In genomic region chr12:111841750-111842555, GRCh38 we compare ENCODE assay signal across 1 cellular context.
TF ChIP-seq lines count a peak whose summit lies in the region.

Gene MAPKAPK5, plus strand, starts transcription at chr12:111842228. Its CDS starts 506 bp downstream, at chr12:111842734.

TF ChIP-seq in K562, 482 proteins besides CTCF, POLR2A, EP300 and RAD21 (continued from another document and continues in another):
- TF ChIP-seq HDGF (IDR thresholded peaks at IDR 0.05), result no peak
- peak; percentile 91 for TF ChIP-seq RBFOX2 (IDR thresholded peaks at IDR 0.05; ENCODE audit: low read depth, low read length)
- no peak for TF ChIP-seq NFATC3 (IDR thresholded peaks at IDR 0.05)
- peak; percentile 99 for TF ChIP-seq ZBTB12 (CRISPR knock-in tag; IDR thresholded peaks at IDR 0.05)
- TF ChIP-seq HDAC6 (IDR thresholded peaks at IDR 0.05; ENCODE audit: low read depth, low read length), result peak; percentile 96; the same call in 1 of the 2 replicates
- no peak for TF ChIP-seq ZZZ3 (IDR thresholded peaks at IDR 0.05)
- TF ChIP-seq HINFP (tag; conservative IDR thresholded peaks at IDR 0.05; ENCODE audit: low read depth), result no peak
- no peak for TF ChIP-seq NR0B1 (IDR thresholded peaks at IDR 0.05; ENCODE audit: partially characterized antibody)
- TF ChIP-seq ZKSCAN8 (CRISPR knock-in tag; IDR thresholded peaks at IDR 0.05), result no peak
- no peak for TF ChIP-seq MEF2D (tag; conservative IDR thresholded peaks at IDR 0.05; ENCODE audit: low read depth)
- no peak for TF ChIP-seq KLF16 (IDR thresholded peaks at IDR 0.05)
- peak; percentile 23; the same call in 1 of the 2 replicates for TF ChIP-seq CBFA2T3 (IDR thresholded peaks at IDR 0.05)
- TF ChIP-seq HMGXB4 (CRISPR knock-in tag; IDR thresholded peaks at IDR 0.05), result peak; percentile 93; the same call in 1 of the 2 replicates
- TF ChIP-seq NRF1 (conservative IDR thresholded peaks at IDR 0.05 in 1 of 2, IDR thresholded peaks at IDR 0.05 in 1 of 2), result peak; percentile 94 to 95
- no peak for TF ChIP-seq SLC30A9 (CRISPR knock-in tag; IDR thresholded peaks at IDR 0.05)
- no peak for TF ChIP-seq HNRNPUL1 (IDR thresholded peaks at IDR 0.05; ENCODE audit: low read length)
- no peak for TF ChIP-seq PCBP2 (IDR thresholded peaks at IDR 0.05; ENCODE audit: low read depth, low read length, poor library complexity, severe bottlenecking)
- no peak for TF ChIP-seq CBFA2T2 (conservative IDR thresholded peaks at IDR 0.05)
- no peak for TF ChIP-seq ZNF395 (CRISPR knock-in tag; IDR thresholded peaks at IDR 0.05)
- no peak for TF ChIP-seq MAFG (tag; conservative IDR thresholded peaks at IDR 0.05)
- no peak for TF ChIP-seq ZFP36 (IDR thresholded peaks at IDR 0.05; ENCODE audit: low read depth, low read length, partially characterized antibody)
- TF ChIP-seq ESRRB (CRISPR knock-in tag; IDR thresholded peaks at IDR 0.05; ENCODE audit: borderline replicate concordance), result no peak
- TF ChIP-seq HMG20A (CRISPR knock-in tag; conservative IDR thresholded peaks at IDR 0.05), result no peak
- peak; percentile 4; the same call in 1 of the 2 replicates for TF ChIP-seq ZNF740 (CRISPR knock-in tag; IDR thresholded peaks at IDR 0.05)
- TF ChIP-seq ZNF740 (tag; IDR thresholded peaks at IDR 0.05), result no peak
- TF ChIP-seq NR2C2 (CRISPR knock-in tag; IDR thresholded peaks at IDR 0.05), result no peak
- TF ChIP-seq NR2C2 (tag; IDR thresholded peaks at IDR 0.05), result no peak; the same call in 1 of the 2 replicates
- TF ChIP-seq RAD51 (IDR thresholded peaks at IDR 0.05; ENCODE audit: borderline replicate concordance, low read depth), result no peak
- TF ChIP-seq E2F8 (IDR thresholded peaks at IDR 0.05; ENCODE audit: low read depth, partially characterized antibody), result peak; percentile 67
- TF ChIP-seq SAP30 (IDR thresholded peaks at IDR 0.05; ENCODE audit: borderline replicate concordance, insufficient read depth, low read depth, low read length, poor library complexity, severe bottlenecking), result peak; percentile 6
- no peak for TF ChIP-seq XRCC4 (IDR thresholded peaks at IDR 0.05; ENCODE audit: extremely low read depth, insufficient read depth, insufficient read length)
- peak; percentile 68 for TF ChIP-seq SAFB (IDR thresholded peaks at IDR 0.05; ENCODE audit: borderline replicate concordance, low read depth, low read length)
- no peak for TF ChIP-seq CAMTA2 (CRISPR knock-in tag; conservative IDR thresholded peaks at IDR 0.05)
- TF ChIP-seq ZNF445 (CRISPR knock-in tag; IDR thresholded peaks at IDR 0.05; ENCODE audit: low read depth), result no peak
- no peak for TF ChIP-seq GABPB2 (CRISPR knock-in tag; conservative IDR thresholded peaks at IDR 0.05)
- TF ChIP-seq HNRNPL (IDR thresholded peaks at IDR 0.05; ENCODE audit: low read depth, low read length), result no peak
- no peak for TF ChIP-seq PPARD (CRISPR knock-in tag; IDR thresholded peaks at IDR 0.05)
- peak; percentile 77; the same call in 1 of the 2 replicates for TF ChIP-seq ZKSCAN1 (IDR thresholded peaks at IDR 0.05; ENCODE audit: low read depth, low read length)
- TF ChIP-seq HCFC1 (IDR thresholded peaks at IDR 0.05; ENCODE audit: low read depth, low read length), result peak; percentile 94
- no peak for TF ChIP-seq LARP7 (IDR thresholded peaks at IDR 0.05)
- TF ChIP-seq SMARCE1 (IDR thresholded peaks at IDR 0.05), result no peak
- peak; percentile 36 for TF ChIP-seq MEIS2 (IDR thresholded peaks at IDR 0.05; ENCODE audit: partially characterized antibody)
- peak; percentile 49 for TF ChIP-seq PCBP1 (IDR thresholded peaks at IDR 0.05; ENCODE audit: low read depth, low read length, poor library complexity, severe bottlenecking)
- no peak for TF ChIP-seq STAG1 (CRISPR knock-in tag; IDR thresholded peaks at IDR 0.05; ENCODE audit: borderline replicate concordance)
- peak; percentile 94; the same call in 1 of the 2 replicates for TF ChIP-seq ATF2 (CRISPR knock-in tag; IDR thresholded peaks at IDR 0.05)
- TF ChIP-seq SMAD4 (CRISPR knock-in tag; conservative IDR thresholded peaks at IDR 0.05), result peak; percentile 70
- TF ChIP-seq RFX1 (IDR thresholded peaks at IDR 0.05), result no peak
- TF ChIP-seq ZNF23 (CRISPR knock-in tag; IDR thresholded peaks at IDR 0.05), result no peak
- TF ChIP-seq GABPB1 (CRISPR knock-in tag; IDR thresholded peaks at IDR 0.05), result peak; percentile 86
- TF ChIP-seq ILF3 (IDR thresholded peaks at IDR 0.05; ENCODE audit: borderline replicate concordance), result 0 out of 2 replicates have a peak, but pooled peaks have one; percentile 36
- peak; percentile 81 to 96 for TF ChIP-seq MNT (conservative IDR thresholded peaks at IDR 0.05)
